Comparison of ENCODE assay signal across 15 cellular contexts in the genomic region with DNA sequence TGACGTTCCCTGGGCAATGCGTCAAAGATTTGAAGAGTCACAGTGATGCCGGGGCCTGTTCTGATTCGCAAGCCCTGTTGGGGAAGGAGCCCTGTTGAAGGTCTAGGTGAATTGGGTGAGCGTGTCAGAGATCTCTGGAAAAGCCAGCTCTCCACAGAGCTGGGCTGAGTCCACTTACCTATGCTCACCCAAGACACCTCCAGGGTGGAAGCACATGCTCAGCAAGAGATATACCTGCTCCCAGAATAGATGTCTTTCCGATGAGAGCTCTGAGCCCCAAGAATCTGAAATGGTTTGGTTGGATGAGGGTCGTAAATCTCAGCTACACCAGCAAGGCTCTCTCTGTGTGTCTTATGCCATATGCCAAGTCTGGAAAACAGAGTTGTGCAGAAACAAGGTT. TPM values are rescaled to one million over a fixed set of nuclear protein-coding genes. Genes with fewer than 3 reads are reported as not detected.
A peak's percentile ranks its signal among the peaks of the same experiment; 100 is the strongest.
DNase-seq lines count a peak whose midpoint lies in the region; ATAC-seq and TF ChIP-seq lines count a peak whose summit lies in the region.
"Had no signal": no experiment of that assay in that cellular context is flagged by ENCODE, and none has a peak within 500 bp of the region (broad histone marks: within the 10 kb centered on the region; RNA-seq: fewer than 3 reads in every experiment).

No MANE protein-coding gene starts in this region.

- peak overlapping the region; percentile 84 for H3K4me3 Mint-ChIP-seq in WTC11
- H3K4me3 Mint-ChIP-seq in neural progenitor cell = peak overlapping the region; percentile 68
- H3K4me3 Mint-ChIP-seq: CD4-positive, alpha-beta memory T cell; IgD-negative memory B cell had no signal

- H3K27ac ChIP-seq in foreskin keratinocyte (no peak overlapping the region), neural progenitor cell (no peak overlapping the region)
- H3K27ac ChIP-seq: BLaER1 had no signal

- no peaks in the 10 kb centered on the region for H3K36me3 ChIP-seq in neural progenitor cell
- H3K36me3 ChIP-seq: BLaER1, HAP-1 had no signal

- H3K4me3 ChIP-seq in neural progenitor cell = no peak overlapping the region
- H3K4me3 ChIP-seq: BLaER1, HAP-1 had no signal

- H3K4me1 ChIP-seq in foreskin keratinocyte = no peaks in the 10 kb centered on the region
- no peaks in the 10 kb centered on the region for H3K4me1 ChIP-seq in neural progenitor cell
- H3K4me1 ChIP-seq: BLaER1 had no signal

- H3K36me3 Mint-ChIP-seq in WTC11 = no peaks in the 10 kb centered on the region
- H3K36me3 Mint-ChIP-seq in neural progenitor cell = no peaks in the 10 kb centered on the region
- H3K36me3 Mint-ChIP-seq: CD14-positive monocyte; CD4-positive, alpha-beta memory T cell; IgD-negative memory B cell had no signal

- peaks cover 3% of the 10 kb centered on the region for H3K9me3 ChIP-seq in neural progenitor cell (ENCODE audit: low read depth)
- H3K9me3 ChIP-seq: BLaER1, HAP-1 had no signal

- H3K9me3 Mint-ChIP-seq in WTC11 = no peaks in the 10 kb centered on the region
- H3K9me3 Mint-ChIP-seq in neural progenitor cell = peaks cover 9% of the 10 kb centered on the region
- H3K9me3 Mint-ChIP-seq: CD4-positive, alpha-beta memory T cell; IgD-negative memory B cell had no signal

- ATAC-seq in WTC11 (no peak), foreskin keratinocyte (peak; percentile 28), left colon (no peak)
- ATAC-seq: HepG2 had no signal

- no peaks in the 10 kb centered on the region for H3F3A ChIP-seq in neural progenitor cell (ENCODE audit: low read depth)

- H4K20me1 ChIP-seq in neural progenitor cell (ENCODE audit: low read depth) = no peaks in the 10 kb centered on the region

- H3K79me2 ChIP-seq in neural progenitor cell (ENCODE audit: low read depth) = no peaks in the 10 kb centered on the region

- no peak overlapping the region for H3K4me2 ChIP-seq in neural progenitor cell
- H3K4me2 ChIP-seq: BLaER1 had no signal

- H3K27me3 Mint-ChIP-seq in WTC11 (ENCODE audit: low read depth) (peaks cover 21% of the 10 kb centered on the region), neural progenitor cell (ENCODE audit: insufficient read depth, low read depth) (peaks cover 13% of the 10 kb centered on the region)

- CTCF ChIA-PET in WTC11 (lab: Charles Lee) = interaction anchor here (0.6 to 4.2 kb wide), 4 partner anchors 19 to 606 kb away, joined by 4 to 65 read pairs (median 5); no protein-coding TSS in a partner anchor

- H3K4me1 Mint-ChIP-seq in WTC11 = peaks cover 50% of the 10 kb centered on the region
- H3K4me1 Mint-ChIP-seq in neural progenitor cell = peaks cover 4% of the 10 kb centered on the region
- H3K4me1 Mint-ChIP-seq: CD14-positive monocyte; CD4-positive, alpha-beta memory T cell had no signal

- no peak overlapping the region for H2AFZ ChIP-seq in neural progenitor cell (replicated peaks)

- peaks cover 36% of the 10 kb centered on the region for H3K27me3 ChIP-seq in foreskin keratinocyte
- peaks cover 53% of the 10 kb centered on the region for H3K27me3 ChIP-seq in neural progenitor cell

- POLR2A ChIA-PET in WTC11 (lab: Charles Lee) = interaction anchor here (0.6 kb wide), 1 partner anchor 1264 kb away, joined by 4 read pairs; no protein-coding TSS in a partner anchor

- no peak for TF ChIP-seq CTCF in WTC11 (IDR thresholded peaks at IDR 0.05)
- TF ChIP-seq CTCF in foreskin keratinocyte (conservative IDR thresholded peaks at IDR 0.05) = no peak
- TF ChIP-seq CTCF in neural progenitor cell (IDR thresholded peaks at IDR 0.05) = no peak

- DNase-seq in WTC11 (ENCODE audit: low spot score) (no peak), foreskin keratinocyte (peak in 1 of 2 donors; percentile 41), neural progenitor cell (ENCODE audit: low spot score) (no peak), NCI-H2171 treated with DMSO at 0.1 percent for 48 hours (lab: John Stamatoyannopoulos, UW) (no peak), left colon (no peak), SKM-1 treated with dmso at 0.1 percent for 144 hours (lab: John Stamatoyannopoulos, UW; ENCODE audit: unreplicated experiment) (no peak)
- DNase-seq: CD4-positive, alpha-beta memory T cell; DMS79 treated with DMSO at 0.1 percent for 48 hours; GF-D8; KBM-7 had no signal

- H3K9ac ChIP-seq in neural progenitor cell = no peak overlapping the region
- H3K9ac ChIP-seq: BLaER1 had no signal

- H3K27ac Mint-ChIP-seq in WTC11 (no peak overlapping the region), neural progenitor cell (no peak overlapping the region)
- H3K27ac Mint-ChIP-seq: CD14-positive monocyte; CD4-positive, alpha-beta memory T cell; IgD-negative memory B cell had no signal

- intact Hi-C loops in left colon (cut with DNase I, micrococcal nuclease) = no loop called here

TF ChIP-seq in WTC11, 78 proteins besides CTCF, POLR2A, EP300 and RAD21:
- TF ChIP-seq, protein P1, sequence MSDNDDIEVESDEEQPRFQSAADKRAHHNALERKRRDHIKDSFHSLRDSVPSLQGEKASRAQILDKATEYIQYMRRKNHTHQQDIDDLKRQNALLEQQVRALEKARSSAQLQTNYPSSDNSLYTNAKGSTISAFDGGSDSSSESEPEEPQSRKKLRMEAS (CRISPR knock-in tag; IDR thresholded peaks at IDR 0.05) = no peak
- no peak for TF ChIP-seq GTF2I (CRISPR knock-in tag; conservative IDR thresholded peaks at IDR 0.05)
- TF ChIP-seq, protein P2, sequence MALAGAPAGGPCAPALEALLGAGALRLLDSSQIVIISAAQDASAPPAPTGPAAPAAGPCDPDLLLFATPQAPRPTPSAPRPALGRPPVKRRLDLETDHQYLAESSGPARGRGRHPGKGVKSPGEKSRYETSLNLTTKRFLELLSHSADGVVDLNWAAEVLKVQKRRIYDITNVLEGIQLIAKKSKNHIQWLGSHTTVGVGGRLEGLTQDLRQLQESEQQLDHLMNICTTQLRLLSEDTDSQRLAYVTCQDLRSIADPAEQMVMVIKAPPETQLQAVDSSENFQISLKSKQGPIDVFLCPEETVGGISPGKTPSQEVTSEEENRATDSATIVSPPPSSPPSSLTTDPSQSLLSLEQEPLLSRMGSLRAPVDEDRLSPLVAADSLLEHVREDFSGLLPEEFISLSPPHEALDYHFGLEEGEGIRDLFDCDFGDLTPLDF (CRISPR knock-in tag; IDR thresholded peaks at IDR 0.05) = no peak

RNA-seq across cellular contexts. Expression of a gene that starts 1.7 kb away (rescaled TPM):
- 8.6 to 9.1 TPM (median 8.8 TPM) in 3 replicates for total RNA-seq in WTC11 (2021)
- total RNA-seq in foreskin keratinocyte = 0.03 and 0.04 TPM in 2 replicates
- 0.02 TPM in 1 of 2 replicates, not detected in the other for polyA plus RNA-seq in foreskin keratinocyte
- total RNA-seq in neural progenitor cell (ENCODE audit: low replicate concordance) = 0.90 and 1.5 TPM in 2 replicates
- under 1 TPM in 1 of 2 donors, not detected in 1; 0.03 TPM for total RNA-seq in left colon
- total RNA-seq: CD4-positive, alpha-beta memory T cell; HepG2 had no signal
- polyA plus RNA-seq: CD14-positive monocyte; CD4-positive, alpha-beta memory T cell; HepG2; IgD-negative memory B cell had no signal

RNA-seq across cellular contexts. Expression of a gene that starts 59.2 kb away (rescaled TPM):
- total RNA-seq in WTC11 (2021) = 0.80 to 1.8 TPM (median 1.1 TPM) in 3 replicates
- total RNA-seq in foreskin keratinocyte = not detected in 2 replicates
- polyA plus RNA-seq in foreskin keratinocyte = not detected in 2 replicates
- total RNA-seq in neural progenitor cell (ENCODE audit: low replicate concordance) = not detected in 2 replicates
- not detected for total RNA-seq in left colon
- total RNA-seq: CD4-positive, alpha-beta memory T cell; HepG2 had no signal
- polyA plus RNA-seq: CD14-positive monocyte; CD4-positive, alpha-beta memory T cell; HepG2; IgD-negative memory B cell had no signal
